In the genomic region with DNA sequence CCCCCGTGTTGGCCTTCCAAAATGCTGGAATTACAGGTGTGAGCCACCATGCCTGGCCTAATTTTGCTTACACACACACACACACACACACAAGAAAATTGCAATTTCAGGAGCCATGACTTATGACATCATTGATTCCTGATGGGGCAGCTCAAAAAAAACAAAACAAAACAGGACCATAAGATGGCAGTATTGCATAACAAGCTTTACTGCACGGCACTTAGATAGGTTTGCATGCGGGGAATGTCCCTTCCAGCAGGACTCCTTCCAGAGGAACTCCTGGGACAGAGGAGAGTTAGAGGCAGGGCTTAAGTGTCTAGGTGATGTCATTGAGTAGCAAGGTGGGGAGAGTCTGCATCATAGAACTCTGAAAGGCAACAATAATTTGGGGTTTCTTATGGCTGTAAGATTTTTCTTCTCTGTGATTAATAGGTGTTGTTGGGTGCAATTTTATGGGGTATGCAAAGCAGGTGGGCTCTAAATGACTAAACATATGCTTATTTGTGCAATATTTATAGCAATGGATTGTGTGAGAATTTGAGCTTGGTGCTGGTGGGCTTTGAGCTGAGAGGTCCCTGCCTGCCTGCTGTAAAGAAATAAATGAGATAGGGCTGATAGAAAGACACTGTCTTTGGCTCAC, we compare ENCODE assay signal across 9 cellular contexts. TPM values are rescaled to one million over a fixed set of nuclear protein-coding genes. Genes with fewer than 3 reads are reported as not detected.
DNase-seq lines count a peak whose midpoint lies in the region; TF ChIP-seq lines count a peak whose summit lies in the region.
"Had no signal": no experiment of that assay in that cellular context is flagged by ENCODE, and none has a peak within 500 bp of the region (broad histone marks: within the 10 kb centered on the region; RNA-seq: fewer than 3 reads in every experiment).

No MANE protein-coding gene starts in this region.

- no peaks in the 10 kb centered on the region for H3K36me3 Mint-ChIP-seq in HFFc6 (ENCODE audit: low read depth)
- H3K36me3 Mint-ChIP-seq in activated T-helper 2 cell treated with anti-CD3 and anti-CD28 coated beads, Interferon-gamma antibody, Interleukin-2, Interleukin-4, amounts not matched to agents 10 μg/mL and 5 μg/mL and 100 μg/mL, durations not matched to agents 14 hours and 24 hours and 36 hours (ENCODE audit: low read depth) = no peaks in the 10 kb centered on the region

- H3K27me3 Mint-ChIP-seq in HFFc6 (ENCODE audit: insufficient read depth) = peaks cover 5% of the 10 kb centered on the region; the same call in 1 of the 2 replicates
- H3K27me3 Mint-ChIP-seq in activated T-helper 2 cell treated with anti-CD3 and anti-CD28 coated beads, Interferon-gamma antibody, Interleukin-2, Interleukin-4, amounts not matched to agents 10 μg/mL and 5 μg/mL and 100 μg/mL, durations not matched to agents 14 hours and 24 hours and 36 hours (ENCODE audit: low read depth) = no peaks in the 10 kb centered on the region

- WGBS in mesendoderm (ENCODE audit: extremely low coverage, insufficient coverage, low lambda C conversion rate) = no CpG with 5 or more reads among the region's 3 CpGs

- no peak overlapping the region for H4K5ac ChIP-seq in mesendoderm (ENCODE audit: low read length)

- peak; percentile 41 for DNase-seq in DMS114 treated with DMSO at 0.1 percent for 48 hours (lab: John Stamatoyannopoulos, UW; ENCODE audit: unreplicated experiment)
- DNase-seq in HFFc6 = peak; percentile 58
- DNase-seq in NCI-H345 treated with DMSO at 0.1 percent for 48 hours (lab: John Stamatoyannopoulos, UW; ENCODE audit: unreplicated experiment) = peak; percentile 28
- DNase-seq in astrocyte of the hippocampus (ENCODE audit: low read depth, low spot score) = peak; percentile 61
- peak; percentile 76 for DNase-seq in mesendoderm
- no peak for DNase-seq in activated T-helper 2 cell treated with anti-CD3 and anti-CD28 coated beads, Interferon-gamma antibody, Interleukin-2, Interleukin-4, amounts not matched to agents 10 μg/mL and 5 μg/mL and 100 μg/mL, durations not matched to agents 14 hours and 24 hours and 36 hours (ENCODE audit: low spot score)
- DNase-seq in stimulated activated CD8-positive, alpha-beta memory T cell treated with anti-CD3 and anti-CD28 coated beads, Interleukin-4, amount 100 ng/mL, for 48 hours = no peak
- DNase-seq in middle frontal gyrus (ENCODE audit: extremely low spot score, low spot score) = no peak

- no peaks in the 10 kb centered on the region for H3K36me3 ChIP-seq in mesendoderm (ENCODE audit: control insufficient read depth, insufficient read depth, low read length)

- intact Hi-C loops in activated T-helper 2 cell treated with anti-CD3 and anti-CD28 coated beads, Interferon-gamma antibody, Interleukin-2, Interleukin-4, amounts not matched to agents 10 μg/mL and 5 μg/mL and 100 μg/mL, durations not matched to agents 14 hours and 24 hours and 36 hours (cut with micrococcal nuclease) = loop anchor here (2.0 to 5.0 kb wide), 2 partner anchors 139 to 172 kb away; no protein-coding TSS in a partner anchor

- H3K4me1 Mint-ChIP-seq in HFFc6 (ENCODE audit: low read depth) = peaks cover 9% of the 10 kb centered on the region
- H3K4me1 Mint-ChIP-seq in activated T-helper 2 cell treated with anti-CD3 and anti-CD28 coated beads, Interferon-gamma antibody, Interleukin-2, Interleukin-4, amounts not matched to agents 10 μg/mL and 5 μg/mL and 100 μg/mL, durations not matched to agents 14 hours and 24 hours and 36 hours (ENCODE audit: low read depth) = peaks cover 4% of the 10 kb centered on the region
- H3K4me1 Mint-ChIP-seq: nephron had no signal

- H3K4me1 ChIP-seq in mesendoderm (ENCODE audit: control insufficient read depth, low read depth, low read length) = no peaks in the 10 kb centered on the region

- no peak overlapping the region for H3K18ac ChIP-seq in mesendoderm (ENCODE audit: low read length)

- H3K27ac Mint-ChIP-seq in HFFc6 = no peak overlapping the region
- H3K27ac Mint-ChIP-seq in activated T-helper 2 cell treated with anti-CD3 and anti-CD28 coated beads, Interferon-gamma antibody, Interleukin-2, Interleukin-4, amounts not matched to agents 10 μg/mL and 5 μg/mL and 100 μg/mL, durations not matched to agents 14 hours and 24 hours and 36 hours = no peak overlapping the region
- H3K27ac Mint-ChIP-seq: nephron had no signal

- H3K23ac ChIP-seq in mesendoderm (ENCODE audit: low read length) = no peak overlapping the region

- no peaks in the 10 kb centered on the region for H3K79me1 ChIP-seq in mesendoderm (ENCODE audit: low read length)

- TF ChIP-seq CTCF in HFFc6 (IDR thresholded peaks at IDR 0.05) = peak; percentile 53; the same call in 1 of the 2 replicates

- no peaks in the 10 kb centered on the region for H3K27me3 ChIP-seq in mesendoderm (ENCODE audit: insufficient read depth, low read length, poor library complexity)

- H2BK15ac ChIP-seq in mesendoderm (replicated peaks; ENCODE audit: low read depth) = no peak overlapping the region

- H3K56ac ChIP-seq in mesendoderm (ENCODE audit: low read length) = no peak overlapping the region

- H3K9ac ChIP-seq in mesendoderm (ENCODE audit: low read length) = no peak overlapping the region

- no peak overlapping the region for H2BK120ac ChIP-seq in mesendoderm (ENCODE audit: low read depth, low read length)

- H3K27ac ChIP-seq in mesendoderm (ENCODE audit: low read depth, low read length) = no peak overlapping the region

- H3K79me2 ChIP-seq in mesendoderm (ENCODE audit: control insufficient read depth, insufficient read depth, low read length) = no peaks in the 10 kb centered on the region

- no peak overlapping the region for H2AK5ac ChIP-seq in mesendoderm (ENCODE audit: low read length)

- H3K4me3 ChIP-seq in mesendoderm (ENCODE audit: low read length) = no peak overlapping the region

- no peak overlapping the region for H3K4me3 Mint-ChIP-seq in HFFc6
- no peak overlapping the region for H3K4me3 Mint-ChIP-seq in activated T-helper 2 cell treated with anti-CD3 and anti-CD28 coated beads, Interferon-gamma antibody, Interleukin-2, Interleukin-4, amounts not matched to agents 10 μg/mL and 5 μg/mL and 100 μg/mL, durations not matched to agents 14 hours and 24 hours and 36 hours (ENCODE audit: low read depth)
- H3K4me3 Mint-ChIP-seq: nephron had no signal

- no peak overlapping the region for H4K8ac ChIP-seq in mesendoderm (ENCODE audit: low read depth, low read length)

- peaks cover 4% of the 10 kb centered on the region for H3K9me3 Mint-ChIP-seq in HFFc6
- no peaks in the 10 kb centered on the region for H3K9me3 Mint-ChIP-seq in activated T-helper 2 cell treated with anti-CD3 and anti-CD28 coated beads, Interferon-gamma antibody, Interleukin-2, Interleukin-4, amounts not matched to agents 10 μg/mL and 5 μg/mL and 100 μg/mL, durations not matched to agents 14 hours and 24 hours and 36 hours

- H3K4ac ChIP-seq in mesendoderm (ENCODE audit: low read depth, low read length) = no peak overlapping the region

- H2BK5ac ChIP-seq in mesendoderm (ENCODE audit: low read length) = no peak overlapping the region

- no peak overlapping the region for H3K4me2 ChIP-seq in mesendoderm (ENCODE audit: low read length)

RNA-seq across cellular contexts. Expression of gene ACSBG2, which starts 9.0 kb away (rescaled TPM):
- total RNA-seq in HFFc6 (2021; fragmentation: NEBNext Ultra II Directional; extraction: Animal tissue kit (Norgen Biotek cat#: 25700)) = not detected
- not detected for polyA plus RNA-seq in mesendoderm (2013, experiment 1 of 2)
- not detected for polyA plus RNA-seq in mesendoderm (2013, experiment 2 of 2)
- total RNA-seq in activated T-helper 2 cell treated with anti-CD3 and anti-CD28 coated beads, Interferon-gamma antibody, Interleukin-2, Interleukin-4, amounts not matched to agents 10 μg/mL and 5 μg/mL and 100 μg/mL, durations not matched to agents 14 hours and 24 hours and 36 hours = not detected in 2 replicates

RNA-seq across cellular contexts. Expression of gene RFX2, which starts 16.2 kb away (rescaled TPM):
- 1 to 10 TPM; 6.3 to 9.5 (median 6.9) TPM for total RNA-seq in HFFc6 (2021; fragmentation: NEBNext Ultra II Directional; extraction: Animal tissue kit (Norgen Biotek cat#: 25700))
- 2.2 TPM for polyA plus RNA-seq in mesendoderm (2013, experiment 1 of 2)
- 2.3 TPM for polyA plus RNA-seq in mesendoderm (2013, experiment 2 of 2)
- total RNA-seq in activated T-helper 2 cell treated with anti-CD3 and anti-CD28 coated beads, Interferon-gamma antibody, Interleukin-2, Interleukin-4, amounts not matched to agents 10 μg/mL and 5 μg/mL and 100 μg/mL, durations not matched to agents 14 hours and 24 hours and 36 hours = 8.7 and 12.5 TPM in 2 replicates

Comparison
In these comparisons a context has a peak if more than half of its experiments do, and no peak if none do; other contexts are left out.
1. DNase-seq: peak in DMS114 treated with DMSO at 0.1 percent for 48 hours (single experiment), HFFc6 (single experiment), NCI-H345 treated with DMSO at 0.1 percent for 48 hours (single experiment), astrocyte of the hippocampus (single experiment) and mesendoderm (single experiment); none in activated T-helper 2 cell treated with anti-CD3 and anti-CD28 coated beads, Interferon-gamma antibody, Interleukin-2, Interleukin-4, amounts not matched to agents 10 μg/mL and 5 μg/mL and 100 μg/mL, durations not matched to agents 14 hours and 24 hours and 36 hours (single experiment), stimulated activated CD8-positive, alpha-beta memory T cell treated with anti-CD3 and anti-CD28 coated beads, Interleukin-4, amount 100 ng/mL, for 48 hours (single experiment) and middle frontal gyrus (single experiment).